In genomic region chr14:36675581-36675980, GRCh38 we compare ENCODE assay signal across 28 cellular contexts. TPM values are rescaled to one million over a fixed set of nuclear protein-coding genes. Genes with fewer than 3 reads are reported as not detected.
"Had no signal": no experiment of that assay in that cellular context is flagged by ENCODE, and none has a peak within 500 bp of the region (broad histone marks: within the 10 kb centered on the region; RNA-seq: fewer than 3 reads in every experiment).

No MANE protein-coding gene starts in this region.

- H3K27ac ChIP-seq: body of pancreas, foreskin keratinocyte, left ventricle myocardium inferior, stomach, vagina had no signal

- H3K4me2 ChIP-seq: smooth muscle cell had no signal

- ATAC-seq: activated CD8-positive, alpha-beta T cell treated with anti-CD3 and anti-CD28 coated beads, Interleukin-2, amount 10 ng/mL, durations not matched to agents 7 days and 5 days; body of pancreas; foreskin keratinocyte; sciatic nerve; stimulated activated effector memory CD8-positive, alpha-beta T cell treated with anti-CD3 and anti-CD28 coated beads, Interleukin-12 subunit alpha, Interleukin-12 subunit beta, amount 100 ng/mL, for 72 hours had no signal

- H3K27me3 ChIP-seq: body of pancreas, vagina had no signal

- H3K4me1 ChIP-seq: body of pancreas, foreskin keratinocyte, left ventricle myocardium inferior, stomach, vagina had no signal

- H3K4me3 ChIP-seq: body of pancreas, left ventricle myocardium inferior, smooth muscle cell, stomach, vagina had no signal

- H3K9me3 ChIP-seq: body of pancreas, left ventricle myocardium inferior, stomach, vagina had no signal

- DNase-seq: activated CD4-positive, alpha-beta T cell treated with anti-CD3 and anti-CD28 coated beads, Interleukin-2, amount 10 ng/mL, durations not matched to agents 7 days and 5 days; activated CD4-positive, CD25-positive, alpha-beta regulatory T cell; activated CD8-positive, alpha-beta T cell treated with anti-CD3 and anti-CD28 coated beads, Interleukin-2, amount 10 ng/mL, durations not matched to agents 7 days and 5 days; activated naive CD4-positive, alpha-beta T cell treated with Interleukin-2 at 50 U/mL for 16 hours; activated naive CD8-positive, alpha-beta T cell treated with anti-CD3 and anti-CD28 coated beads, Interleukin-2, amount 10 ng/mL, durations not matched to agents 7 days and 5 days; activated T-cell treated with anti-CD3 and anti-CD28 coated beads, Interleukin-2, amount 50 U/mL, for 24 hours; amygdala; body of pancreas; dermis blood vessel endothelial cell; effector memory CD4-positive, alpha-beta T cell; foreskin keratinocyte; hypothalamus; kidney; left ventricle myocardium inferior; stimulated activated CD4-positive, alpha-beta T cell treated with anti-CD3 and anti-CD28 coated beads, Interleukin-4, amount 100 ng/mL, for 24 hours; stomach; T-helper 9 cell; trophoblast cell had no signal

- H3K36me3 ChIP-seq: left ventricle myocardium inferior, stomach, vagina had no signal

RNA-seq across cellular contexts. Expression of gene PAX9, which starts 13.9 kb away (rescaled TPM):
- total RNA-seq: activated CD4-positive, alpha-beta T cell treated with anti-CD3 and anti-CD28 coated beads, Interleukin-2, amount 10 ng/mL, durations not matched to agents 7 days and 5 days; activated CD8-positive, alpha-beta T cell treated with anti-CD3 and anti-CD28 coated beads, Interleukin-2, amount 10 ng/mL, durations not matched to agents 7 days and 5 days; activated naive CD8-positive, alpha-beta T cell treated with anti-CD3 and anti-CD28 coated beads, Interleukin-2, amount 10 ng/mL, durations not matched to agents 7 days and 5 days; activated T-helper 2 cell treated with anti-CD3 and anti-CD28 coated beads, Interferon-gamma antibody, Interleukin-2, Interleukin-4, amounts not matched to agents 10 μg/mL and 5 μg/mL and 100 μg/mL, durations not matched to agents 14 hours and 24 hours and 36 hours; body of pancreas; cardiac septum; dermis blood vessel endothelial cell; left ventricle myocardium inferior; mononuclear cell; neural crest cell; pulmonary artery endothelial cell; smooth muscle cell; temporal lobe had no signal
- polyA plus RNA-seq: smooth muscle cell had no signal
